ENCODE assay signal across 26 cellular contexts in genomic region chr10:91742189-91742588, GRCh38.
"Had no signal": no experiment of that assay in that cellular context is flagged by ENCODE, and none has a peak within 500 bp of the region (broad histone marks: within the 10 kb centered on the region; RNA-seq: fewer than 3 reads in every experiment).

No MANE protein-coding gene starts in this region.

- H3K36me3 Mint-ChIP-seq: activated CD8-positive, alpha-beta memory T cell treated with anti-CD3 and anti-CD28 coated beads, Interleukin-2, amount 10 ng/mL, durations not matched to agents 7 days and 5 days; activated naive CD4-positive, alpha-beta T cell treated with anti-CD3 and anti-CD28 coated beads, Interleukin-2, amount 50 U/mL, for 72 hours; neural progenitor cell had no signal

- H2AFZ ChIP-seq: neural progenitor cell had no signal

- DNase-seq: activated CD4-positive, alpha-beta T cell treated with anti-CD3 and anti-CD28 coated beads for 36 hours; activated CD4-positive, CD25-positive, alpha-beta regulatory T cell; activated CD8-positive, alpha-beta memory T cell treated with anti-CD3 and anti-CD28 coated beads, Interleukin-2, amount 10 ng/mL, durations not matched to agents 7 days and 5 days; activated CD8-positive, alpha-beta T cell treated with anti-CD3 and anti-CD28 coated beads, Interleukin-2, amount 10 ng/mL, durations not matched to agents 7 days and 5 days; activated naive CD4-positive, alpha-beta T cell; activated T-cell treated with anti-CD3 and anti-CD28 coated beads, Interleukin-2, amount 50 U/mL, for 48 hours; anterior cingulate cortex; colonic mucosa; effector CD8-positive, alpha-beta T cell; erythroblast; foreskin keratinocyte; heart right ventricle; midbrain; naive thymus-derived CD8-positive, alpha-beta T cell; occipital lobe; right cardiac atrium; stimulated activated CD4-positive, alpha-beta T cell treated with anti-CD3 and anti-CD28 coated beads, Interleukin-4, amount 100 ng/mL, for 4 hours; stimulated activated CD8-positive, alpha-beta memory T cell treated with anti-CD3 and anti-CD28 coated beads, Interleukin-4, amount 100 ng/mL, for 48 hours; stomach; T-helper 1 cell; tibial artery had no signal

- H3K4me3 Mint-ChIP-seq: activated CD4-positive, alpha-beta T cell treated with anti-CD3 and anti-CD28 coated beads for 36 hours; activated CD8-positive, alpha-beta memory T cell treated with anti-CD3 and anti-CD28 coated beads, Interleukin-2, amount 10 ng/mL, durations not matched to agents 7 days and 5 days; activated CD8-positive, alpha-beta T cell treated with anti-CD3 and anti-CD28 coated beads, Interleukin-2, amount 10 ng/mL, durations not matched to agents 7 days and 5 days; naive thymus-derived CD8-positive, alpha-beta T cell; neural progenitor cell; stimulated activated memory B cell treated with anti-CD40 and anti-IgM and Interleukin-4, amounts not matched to agents 10 μg/mL and 1 μg/mL and 100 μg/mL, for 72 hours had no signal

- H3K36me3 ChIP-seq: colonic mucosa, heart right ventricle, neural progenitor cell, stomach, tibial artery had no signal

- ATAC-seq: activated CD4-positive, alpha-beta T cell treated with anti-CD3 and anti-CD28 coated beads for 36 hours; activated CD8-positive, alpha-beta memory T cell treated with anti-CD3 and anti-CD28 coated beads, Interleukin-2, amount 10 ng/mL, durations not matched to agents 7 days and 5 days; activated CD8-positive, alpha-beta T cell treated with anti-CD3 and anti-CD28 coated beads, Interleukin-2, amount 10 ng/mL, durations not matched to agents 7 days and 5 days; activated naive CD4-positive, alpha-beta T cell treated with anti-CD3 and anti-CD28 coated beads, Interleukin-2, amount 50 U/mL, for 72 hours; foreskin keratinocyte; heart right ventricle; naive thymus-derived CD8-positive, alpha-beta T cell; right cardiac atrium; stimulated activated memory B cell treated with anti-CD40 and anti-IgM and Interleukin-4, amounts not matched to agents 10 μg/mL and 1 μg/mL and 100 μg/mL, for 72 hours had no signal

- H3K4me2 ChIP-seq: neural progenitor cell had no signal

- H3K9me3 Mint-ChIP-seq: activated naive CD4-positive, alpha-beta T cell treated with anti-CD3 and anti-CD28 coated beads, Interleukin-2, amount 50 U/mL, for 72 hours; activated T-helper 2 cell treated with anti-CD3 and anti-CD28 coated beads, Interferon-gamma antibody, Interleukin-2, Interleukin-4, amounts not matched to agents 10 μg/mL and 5 μg/mL and 100 μg/mL, durations not matched to agents 14 hours and 24 hours and 36 hours had no signal

- H3K4me1 ChIP-seq: colonic mucosa, heart right ventricle, neural progenitor cell had no signal

- H3K4me1 Mint-ChIP-seq: activated CD4-positive, alpha-beta T cell treated with anti-CD3 and anti-CD28 coated beads for 36 hours; activated CD8-positive, alpha-beta memory T cell treated with anti-CD3 and anti-CD28 coated beads, Interleukin-2, amount 10 ng/mL, durations not matched to agents 7 days and 5 days; naive thymus-derived CD8-positive, alpha-beta T cell; neural progenitor cell; stimulated activated memory B cell treated with anti-CD40 and anti-IgM and Interleukin-4, amounts not matched to agents 10 μg/mL and 1 μg/mL and 100 μg/mL, for 72 hours had no signal

- H3K27ac Mint-ChIP-seq: activated CD4-positive, alpha-beta T cell treated with anti-CD3 and anti-CD28 coated beads for 36 hours; activated CD8-positive, alpha-beta memory T cell treated with anti-CD3 and anti-CD28 coated beads, Interleukin-2, amount 10 ng/mL, durations not matched to agents 7 days and 5 days; activated CD8-positive, alpha-beta T cell treated with anti-CD3 and anti-CD28 coated beads, Interleukin-2, amount 10 ng/mL, durations not matched to agents 7 days and 5 days; activated naive CD4-positive, alpha-beta T cell treated with anti-CD3 and anti-CD28 coated beads, Interleukin-2, amount 50 U/mL, for 72 hours; activated T-helper 2 cell treated with anti-CD3 and anti-CD28 coated beads, Interferon-gamma antibody, Interleukin-2, Interleukin-4, amounts not matched to agents 10 μg/mL and 5 μg/mL and 100 μg/mL, durations not matched to agents 14 hours and 24 hours and 36 hours; naive thymus-derived CD8-positive, alpha-beta T cell; neural progenitor cell; stimulated activated memory B cell treated with anti-CD40 and anti-IgM and Interleukin-4, amounts not matched to agents 10 μg/mL and 1 μg/mL and 100 μg/mL, for 72 hours had no signal

- H3K9me3 ChIP-seq: colonic mucosa, stomach, tibial artery had no signal

- H3K4me3 ChIP-seq: colonic mucosa, heart right ventricle, neural progenitor cell, skin epidermis, stomach, tibial artery had no signal

- H3K27ac ChIP-seq: colonic mucosa, foreskin keratinocyte, heart right ventricle, neural progenitor cell, skin epidermis, stomach, tibial artery had no signal

- H3K27me3 ChIP-seq: colonic mucosa, tibial artery had no signal

- H3K9ac ChIP-seq: neural progenitor cell had no signal
